ENCODE assay signal across 10 cellular contexts in the genomic region with DNA sequence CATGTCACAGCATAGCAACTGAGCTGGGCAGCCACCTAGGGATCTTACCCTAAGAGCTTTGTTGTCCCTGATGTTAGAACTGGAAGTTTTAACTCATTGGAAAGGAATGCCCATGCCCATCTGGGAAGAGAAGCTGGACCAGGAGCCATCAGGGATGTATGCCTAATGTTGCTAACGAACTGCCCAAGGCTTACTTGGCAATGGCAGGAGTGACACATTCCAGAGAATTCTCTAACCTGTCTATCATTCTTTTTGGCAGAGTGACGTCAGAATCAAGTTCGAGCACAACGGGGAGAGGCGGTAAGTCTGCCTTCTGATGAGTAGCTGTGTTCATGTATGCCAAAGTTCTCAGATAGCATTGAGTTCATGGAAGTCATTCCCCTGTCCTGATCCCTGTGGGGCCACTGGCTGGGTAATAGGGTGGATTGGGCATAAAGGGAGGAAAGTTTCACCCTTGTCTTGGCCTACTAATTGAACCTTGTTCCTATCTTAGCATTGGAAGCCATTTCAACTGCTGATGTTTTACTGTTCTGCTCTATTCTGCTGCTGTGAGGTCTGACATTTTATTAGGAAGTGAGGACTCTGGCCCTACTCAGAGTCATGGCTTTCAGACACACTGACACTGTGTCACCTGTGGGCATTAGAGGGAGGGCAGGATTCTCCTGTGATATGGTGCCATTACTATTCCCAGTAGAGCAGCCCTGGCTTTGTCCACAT. TPM values are rescaled to one million over a fixed set of nuclear protein-coding genes. Genes with fewer than 3 reads are reported as not detected.
DNase-seq lines count a peak whose midpoint lies in the region; ATAC-seq lines count a peak whose summit lies in the region.
"Had no signal": no experiment of that assay in that cellular context is flagged by ENCODE, and none has a peak within 500 bp of the region (broad histone marks: within the 10 kb centered on the region; RNA-seq: fewer than 3 reads in every experiment).

No MANE protein-coding gene starts in this region.

- H3K9ac ChIP-seq in muscle layer of colon (ENCODE audit: low read length), result no peak overlapping the region

- H3K36me3 ChIP-seq in muscle layer of colon (ENCODE audit: insufficient read depth, low read length), result peaks cover 17% of the 10 kb centered on the region

- peaks cover 26 to 38% (median 28%) of the 10 kb centered on the region in 3 donors for H3K4me1 Mint-ChIP-seq in IgD-negative memory B cell

- H3K4me3 ChIP-seq in muscle layer of colon (ENCODE audit: low read depth in 1 of 2, low read length in 2 of 2), result no peak overlapping the region

- H3K9me3 ChIP-seq in muscle layer of colon (ENCODE audit: low read length), result no peaks in the 10 kb centered on the region

- peaks cover 4% of the 10 kb centered on the region for H3K36me3 Mint-ChIP-seq in IgD-negative memory B cell

- ATAC-seq in GM18519 (IDR thresholded peaks at IDR 0.05; ENCODE audit: low FRiP score, unreplicated experiment) (peak; percentile 50), GM21786 (IDR thresholded peaks at IDR 0.05; ENCODE audit: unreplicated experiment) (peak; percentile 45)

- no peaks in the 10 kb centered on the region for H3K27me3 ChIP-seq in muscle layer of colon (ENCODE audit: control insufficient read depth in 1 of 2, insufficient read depth in 2 of 2, low read length in 2 of 2)

- H3K4me1 ChIP-seq in muscle layer of colon (ENCODE audit: insufficient read depth, low read length), result peaks cover 30% of the 10 kb centered on the region

- peak overlapping the region; percentile 57 to 94 (median 74) for H3K27ac Mint-ChIP-seq in IgD-negative memory B cell

- peak overlapping the region; percentile 24 for H3K27ac ChIP-seq in muscle layer of colon (ENCODE audit: low read depth, low read length)
- no peak overlapping the region for H3K27ac ChIP-seq in substantia nigra (ENCODE audit: low read depth, low read length, poor library complexity, severe bottlenecking)
- H3K27ac ChIP-seq: VCaP had no signal

- H3K27me3 Mint-ChIP-seq in IgD-negative memory B cell, result no peaks in the 10 kb centered on the region
- H3K27me3 Mint-ChIP-seq: central memory CD8-positive, alpha-beta T cell had no signal

- no peaks in the 10 kb centered on the region for H3K9me3 Mint-ChIP-seq in IgD-negative memory B cell
- H3K9me3 Mint-ChIP-seq: central memory CD8-positive, alpha-beta T cell had no signal

- H3K4me3 Mint-ChIP-seq in IgD-negative memory B cell, result peak overlapping the region in 2 of 4 donors; percentile 73 to 79
- H3K4me3 Mint-ChIP-seq: central memory CD8-positive, alpha-beta T cell had no signal

- DNase-seq in substantia nigra (lab: John Stamatoyannopoulos, UW) (no peak), NCI-H345 treated with DMSO at 0.1 percent for 48 hours (lab: John Stamatoyannopoulos, UW; ENCODE audit: unreplicated experiment) (no peak), retina (no peak)
- no peak for DNase-seq in activated CD4-positive, alpha-beta T cell treated with anti-CD3 and anti-CD28 coated beads for 48 hours

RNA-seq across cellular contexts. Expression of a gene that starts 23.7 kb away (rescaled TPM):
- 22.5 TPM for polyA plus RNA-seq in IgD-negative memory B cell

RNA-seq across cellular contexts. Expression of a gene that starts 45.2 kb away (rescaled TPM):
- 19.5 TPM for polyA plus RNA-seq in IgD-negative memory B cell

RNA-seq across cellular contexts. Expression of a gene that starts 54.0 kb away (rescaled TPM):
- polyA plus RNA-seq in IgD-negative memory B cell, result 845 TPM
